Comparison of ENCODE assay signal across 1 cellular context in the genomic region with DNA sequence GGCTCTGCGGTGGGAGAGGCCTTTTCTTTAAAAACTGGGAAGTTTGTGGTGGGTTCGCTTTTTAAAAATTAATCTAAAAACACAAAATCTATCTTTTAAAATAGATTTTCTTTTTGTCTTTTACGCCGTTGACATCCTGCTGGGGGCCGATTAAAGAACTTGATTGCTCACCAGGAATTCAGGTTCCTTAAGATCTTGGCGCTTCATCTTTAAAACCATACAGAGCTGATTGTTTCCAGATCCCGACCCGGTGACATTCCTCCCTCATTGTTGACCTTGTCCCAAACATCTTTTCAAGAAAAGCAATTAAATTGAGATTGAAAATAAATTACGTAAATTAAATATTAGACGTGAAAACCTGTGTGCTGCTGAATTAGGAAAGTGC.
A peak's percentile ranks its signal among the peaks of the same experiment; 100 is the strongest.
TF ChIP-seq lines count a peak whose summit lies in the region.

No MANE protein-coding gene starts in this region.

TF ChIP-seq in HepG2, 621 proteins besides CTCF, POLR2A, EP300 and RAD21:
- TF ChIP-seq, protein P1, sequence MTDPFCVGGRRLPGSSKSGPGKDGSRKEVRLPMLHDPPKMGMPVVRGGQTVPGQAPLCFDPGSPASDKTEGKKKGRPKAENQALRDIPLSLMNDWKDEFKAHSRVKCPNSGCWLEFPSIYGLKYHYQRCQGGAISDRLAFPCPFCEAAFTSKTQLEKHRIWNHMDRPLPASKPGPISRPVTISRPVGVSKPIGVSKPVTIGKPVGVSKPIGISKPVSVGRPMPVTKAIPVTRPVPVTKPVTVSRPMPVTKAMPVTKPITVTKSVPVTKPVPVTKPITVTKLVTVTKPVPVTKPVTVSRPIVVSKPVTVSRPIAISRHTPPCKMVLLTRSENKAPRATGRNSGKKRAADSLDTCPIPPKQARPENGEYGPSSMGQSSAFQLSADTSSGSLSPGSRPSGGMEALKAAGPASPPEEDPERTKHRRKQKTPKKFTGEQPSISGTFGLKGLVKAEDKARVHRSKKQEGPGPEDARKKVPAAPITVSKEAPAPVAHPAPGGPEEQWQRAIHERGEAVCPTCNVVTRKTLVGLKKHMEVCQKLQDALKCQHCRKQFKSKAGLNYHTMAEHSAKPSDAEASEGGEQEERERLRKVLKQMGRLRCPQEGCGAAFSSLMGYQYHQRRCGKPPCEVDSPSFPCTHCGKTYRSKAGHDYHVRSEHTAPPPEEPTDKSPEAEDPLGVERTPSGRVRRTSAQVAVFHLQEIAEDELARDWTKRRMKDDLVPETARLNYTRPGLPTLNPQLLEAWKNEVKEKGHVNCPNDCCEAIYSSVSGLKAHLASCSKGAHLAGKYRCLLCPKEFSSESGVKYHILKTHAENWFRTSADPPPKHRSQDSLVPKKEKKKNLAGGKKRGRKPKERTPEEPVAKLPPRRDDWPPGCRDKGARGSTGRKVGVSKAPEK (CRISPR knock-in tag; IDR thresholded peaks at IDR 0.05; ENCODE audit: borderline replicate concordance), result no peak
- TF ChIP-seq ZBTB38 (CRISPR knock-in tag; IDR thresholded peaks at IDR 0.05) (no peak), TARDBP (CRISPR knock-in tag; IDR thresholded peaks at IDR 0.05) (no peak), ZNF124 (CRISPR knock-in tag; IDR thresholded peaks at IDR 0.05) (0 out of 2 replicates have a peak, but pooled peaks have one; percentile 1), ZNF747 (CRISPR knock-in tag; IDR thresholded peaks at IDR 0.05; ENCODE audit: borderline replicate concordance) (0 out of 2 replicates have a peak, but pooled peaks have one; percentile 18)
